Comparison of ENCODE assay signal across 15 cellular contexts in the genomic region with DNA sequence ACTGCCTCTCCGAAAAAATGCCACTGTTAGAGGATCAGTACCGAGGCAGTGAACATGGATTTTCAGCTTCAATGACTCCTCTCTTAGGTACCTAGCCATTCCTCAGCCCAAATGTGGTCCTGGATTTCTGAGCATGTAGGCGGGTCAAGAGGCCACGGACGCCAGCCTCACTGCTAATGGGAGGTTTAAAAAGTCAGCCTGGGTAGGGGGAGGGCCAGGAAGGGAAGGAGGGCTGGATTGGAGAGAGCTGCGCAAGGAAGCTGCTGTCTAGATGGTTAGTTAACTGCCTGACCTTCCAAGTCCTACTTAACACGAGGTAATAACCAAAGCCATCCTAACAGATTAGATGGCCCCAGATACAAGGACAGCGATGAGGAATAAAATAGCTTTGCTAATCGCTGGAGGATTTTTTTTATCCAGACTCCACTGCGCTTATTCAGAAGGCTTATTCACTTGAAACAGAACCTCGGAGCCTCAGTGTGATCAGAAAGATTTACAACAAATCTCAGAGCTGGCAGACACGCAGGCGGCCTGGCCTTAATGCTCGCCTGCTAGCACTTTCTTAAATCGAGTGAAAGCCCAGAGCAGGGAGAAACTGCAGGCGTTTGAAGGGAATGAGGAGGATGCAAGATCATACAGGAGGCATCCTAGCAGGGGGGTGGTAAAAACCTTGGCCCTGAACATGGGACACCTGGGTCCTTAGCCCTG. TPM values are rescaled to one million over a fixed set of nuclear protein-coding genes. Genes with fewer than 3 reads are reported as not detected.
DNase-seq lines count a peak whose midpoint lies in the region; ATAC-seq and TF ChIP-seq lines count a peak whose summit lies in the region.
"Had no signal": no experiment of that assay in that cellular context is flagged by ENCODE, and none has a peak within 500 bp of the region (broad histone marks: within the 10 kb centered on the region; RNA-seq: fewer than 3 reads in every experiment).

No MANE protein-coding gene starts in this region.

- peak overlapping the region; percentile 83 for H3K4me2 ChIP-seq in SK-N-SH

- peaks cover 7% of the 10 kb centered on the region for H3F3A ChIP-seq in SK-N-SH (replicated peaks; ENCODE audit: insufficient read depth)

- H3K27ac ChIP-seq in SK-N-SH (ENCODE audit: low read depth in 2 of 2, low read length in 1 of 2) (peak overlapping the region; percentile 63 to 78; a peak in 3 of 4 replicates), gastroesophageal sphincter (peak overlapping the region in 3 of 4 donors; percentile 49 to 57 (median 54))
- no peak overlapping the region for H3K27ac ChIP-seq in effector memory CD4-positive, alpha-beta T cell (ENCODE audit: insufficient read depth, low read length, poor library complexity, severe bottlenecking)
- H3K27ac ChIP-seq: BLaER1 treated with 17β-estradiol and CSF1 and Interleukin-3, amounts not matched to agents 10 nM and 100 nM; SJSA1 had no signal

- TF ChIP-seq RAD21 in SK-N-SH (IDR thresholded peaks at IDR 0.05; ENCODE audit: low read length) = no peak

- CTCF ChIA-PET in SK-N-SH (lab: Yijun Ruan, JAX) = interaction anchor here (0.9 to 5.1 kb wide), 7 partner anchors 9 to 585 kb away, joined by 3 to 32 read pairs (median 3); a partner anchor contains a TSS

- H3K9me3 ChIP-seq in SK-N-SH = no peaks in the 10 kb centered on the region
- no peaks in the 10 kb centered on the region for H3K9me3 ChIP-seq in gastroesophageal sphincter
- no peaks in the 10 kb centered on the region for H3K9me3 ChIP-seq in effector memory CD4-positive, alpha-beta T cell (ENCODE audit: control insufficient read depth, low read length)
- H3K9me3 ChIP-seq: adrenal gland; BLaER1 treated with 17β-estradiol and CSF1 and Interleukin-3, amounts not matched to agents 10 nM and 100 nM; SJSA1 had no signal

- TF ChIP-seq EP300 in SK-N-SH (IDR thresholded peaks at IDR 0.05; ENCODE audit: borderline replicate concordance in 1 of 2, low read depth in 1 of 2, low read length in 1 of 2) = no peak
- TF ChIP-seq EP300 in gastroesophageal sphincter (IDR thresholded peaks at IDR 0.05) = no peak

- DNase-seq in SK-N-SH (no peak), retinal pigment epithelial cell (ENCODE audit: low read depth) (peak; percentile 64), iPS-NIHi7 (ENCODE audit: extremely low spot score) (no peak)
- DNase-seq in effector memory CD4-positive, alpha-beta T cell = no peak
- DNase-seq: activated effector memory CD4-positive, alpha-beta T cell treated with Interleukin-2 at 50 U/mL for 16 hours; DMS153; midbrain had no signal

- no peaks in the 10 kb centered on the region for H3K27me3 ChIP-seq in SK-N-SH (ENCODE audit: insufficient read depth)
- H3K27me3 ChIP-seq in gastroesophageal sphincter = no peaks in the 10 kb centered on the region
- no peaks in the 10 kb centered on the region for H3K27me3 ChIP-seq in effector memory CD4-positive, alpha-beta T cell (replicated peaks; ENCODE audit: control insufficient read depth, insufficient read depth, low read length, poor library complexity, severe bottlenecking)
- H3K27me3 ChIP-seq: adrenal gland, SJSA1 had no signal

- no peak for TF ChIP-seq POLR2A in gastroesophageal sphincter (IDR thresholded peaks at IDR 0.05)
- no peak for TF ChIP-seq POLR2A in GM18505 (IDR thresholded peaks at IDR 0.05; ENCODE audit: borderline replicate concordance, extremely low read depth, insufficient read depth, insufficient read length)

- H3K4me3 ChIP-seq in SK-N-SH (ENCODE audit: low read depth in 2 of 2, low read length in 1 of 2) = no peak overlapping the region
- no peak overlapping the region for H3K4me3 ChIP-seq in gastroesophageal sphincter
- no peak overlapping the region for H3K4me3 ChIP-seq in retinal pigment epithelial cell (ENCODE audit: low read length)
- no peak overlapping the region for H3K4me3 ChIP-seq in effector memory CD4-positive, alpha-beta T cell (ENCODE audit: insufficient read depth, low read depth, low read length, poor library complexity, severe bottlenecking)
- H3K4me3 ChIP-seq: adrenal gland; BLaER1 treated with 17β-estradiol and CSF1 and Interleukin-3, amounts not matched to agents 10 nM and 100 nM; SJSA1 had no signal

- ATAC-seq in SK-N-SH treated with all-trans-retinoic acid at 6 μM for 48 hours (no peak), gastroesophageal sphincter (no peak), HG02852 (IDR thresholded peaks at IDR 0.05; ENCODE audit: unreplicated experiment) (no peak), GM18505 (IDR thresholded peaks at IDR 0.05; ENCODE audit: unreplicated experiment) (no peak)
- ATAC-seq: activated CD4-positive, CD25-positive, alpha-beta regulatory T cell treated with anti-CD3 and anti-CD28 coated beads, Interleukin-2, amount 50 U/mL, for 24 hours had no signal

- no peak overlapping the region for H3K9ac ChIP-seq in SK-N-SH
- H3K9ac ChIP-seq: BLaER1 treated with 17β-estradiol and CSF1 and Interleukin-3, amounts not matched to agents 10 nM and 100 nM had no signal

- H3K36me3 ChIP-seq in SK-N-SH (replicated peaks in 1 of 2; ENCODE audit: control insufficient read depth in 1 of 2, insufficient read depth in 2 of 2, low read length in 1 of 2) = peaks cover 18 to 56% of the 10 kb centered on the region in 2 experiments
- H3K36me3 ChIP-seq in gastroesophageal sphincter = peaks cover 0 to 81% of the 10 kb centered on the region in 2 donors
- peaks cover 86% of the 10 kb centered on the region for H3K36me3 ChIP-seq in effector memory CD4-positive, alpha-beta T cell (ENCODE audit: control insufficient read depth, insufficient read depth, low read length)

- no peak for TF ChIP-seq CTCF in SK-N-SH (IDR thresholded peaks at IDR 0.05)
- TF ChIP-seq CTCF in gastroesophageal sphincter (IDR thresholded peaks at IDR 0.05) = no peak
- no peak for TF ChIP-seq CTCF in retinal pigment epithelial cell (conservative IDR thresholded peaks at IDR 0.05; ENCODE audit: low read depth, low read length)

- H3K4me1 ChIP-seq in SK-N-SH (ENCODE audit: control insufficient read depth in 1 of 2, insufficient read depth in 2 of 2, low read depth in 1 of 2, low read length in 1 of 2) = peaks cover 13 to 65% of the 10 kb centered on the region in 2 experiments; a peak in 3 of 4 replicates
- H3K4me1 ChIP-seq in gastroesophageal sphincter = peaks cover 0 to 69% (median 7%) of the 10 kb centered on the region in 3 donors
- H3K4me1 ChIP-seq in effector memory CD4-positive, alpha-beta T cell (ENCODE audit: control insufficient read depth, insufficient read depth, low read length, poor library complexity, severe bottlenecking) = no peaks in the 10 kb centered on the region
- H3K4me1 ChIP-seq: SJSA1 had no signal

- POLR2A ChIA-PET in SK-N-SH (lab: Yijun Ruan, JAX) = interaction anchor here (2.9 kb wide), 1 partner anchor 35 kb away, joined by 14 read pairs; a partner anchor contains a TSS

- no peak overlapping the region for H2AFZ ChIP-seq in SK-N-SH (ENCODE audit: low read depth)

- H3K79me2 ChIP-seq in SK-N-SH (ENCODE audit: insufficient read depth) = no peaks in the 10 kb centered on the region

- H4K20me1 ChIP-seq in SK-N-SH (ENCODE audit: insufficient read depth) = peaks cover 39% of the 10 kb centered on the region

- WGBS in SK-N-SH (ENCODE audit: low lambda C conversion rate) = 90% methylated on average over 16 of the region's 16 CpGs
- WGBS in gastroesophageal sphincter (ENCODE audit: low coverage in 1 of 2), 2 donors = 68 to 81% methylated on average over 4 to 13 of the region's 16 CpGs

- no peaks in the 10 kb centered on the region for H3K9me2 ChIP-seq in SK-N-SH

TF ChIP-seq in SK-N-SH, 30 proteins besides CTCF, POLR2A, EP300 and RAD21 (continues in another document):
- TF ChIP-seq RCOR1 (IDR thresholded peaks at IDR 0.05; ENCODE audit: low read length) (no peak), RXRA (IDR thresholded peaks at IDR 0.05; ENCODE audit: borderline replicate concordance, low read depth) (no peak), TEAD4 (IDR thresholded peaks at IDR 0.05; ENCODE audit: borderline replicate concordance, insufficient read depth) (no peak), NRF1 (IDR thresholded peaks at IDR 0.05; ENCODE audit: low read depth, low read length) (no peak), FOXM1 (IDR thresholded peaks at IDR 0.05; ENCODE audit: low read depth) (no peak), MEF2A (IDR thresholded peaks at IDR 0.05; ENCODE audit: borderline replicate concordance, low read depth) (no peak), JUND (IDR thresholded peaks at IDR 0.05) (no peak)
- TF ChIP-seq, protein P1, sequence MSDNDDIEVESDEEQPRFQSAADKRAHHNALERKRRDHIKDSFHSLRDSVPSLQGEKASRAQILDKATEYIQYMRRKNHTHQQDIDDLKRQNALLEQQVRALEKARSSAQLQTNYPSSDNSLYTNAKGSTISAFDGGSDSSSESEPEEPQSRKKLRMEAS (IDR thresholded peaks at IDR 0.05; ENCODE audit: low read depth) = no peak

TF ChIP-seq in SK-N-SH treated with all-trans-retinoic acid at 6 μM for 48 hours, 23 proteins besides CTCF, POLR2A, EP300 and RAD21 (continues in another document):
- TF ChIP-seq ZNF70 (CRISPR knock-in tag; IDR thresholded peaks at IDR 0.05) (no peak), ZFP30 (CRISPR knock-in tag; IDR thresholded peaks at IDR 0.05) (no peak)
- TF ChIP-seq, protein P2, sequence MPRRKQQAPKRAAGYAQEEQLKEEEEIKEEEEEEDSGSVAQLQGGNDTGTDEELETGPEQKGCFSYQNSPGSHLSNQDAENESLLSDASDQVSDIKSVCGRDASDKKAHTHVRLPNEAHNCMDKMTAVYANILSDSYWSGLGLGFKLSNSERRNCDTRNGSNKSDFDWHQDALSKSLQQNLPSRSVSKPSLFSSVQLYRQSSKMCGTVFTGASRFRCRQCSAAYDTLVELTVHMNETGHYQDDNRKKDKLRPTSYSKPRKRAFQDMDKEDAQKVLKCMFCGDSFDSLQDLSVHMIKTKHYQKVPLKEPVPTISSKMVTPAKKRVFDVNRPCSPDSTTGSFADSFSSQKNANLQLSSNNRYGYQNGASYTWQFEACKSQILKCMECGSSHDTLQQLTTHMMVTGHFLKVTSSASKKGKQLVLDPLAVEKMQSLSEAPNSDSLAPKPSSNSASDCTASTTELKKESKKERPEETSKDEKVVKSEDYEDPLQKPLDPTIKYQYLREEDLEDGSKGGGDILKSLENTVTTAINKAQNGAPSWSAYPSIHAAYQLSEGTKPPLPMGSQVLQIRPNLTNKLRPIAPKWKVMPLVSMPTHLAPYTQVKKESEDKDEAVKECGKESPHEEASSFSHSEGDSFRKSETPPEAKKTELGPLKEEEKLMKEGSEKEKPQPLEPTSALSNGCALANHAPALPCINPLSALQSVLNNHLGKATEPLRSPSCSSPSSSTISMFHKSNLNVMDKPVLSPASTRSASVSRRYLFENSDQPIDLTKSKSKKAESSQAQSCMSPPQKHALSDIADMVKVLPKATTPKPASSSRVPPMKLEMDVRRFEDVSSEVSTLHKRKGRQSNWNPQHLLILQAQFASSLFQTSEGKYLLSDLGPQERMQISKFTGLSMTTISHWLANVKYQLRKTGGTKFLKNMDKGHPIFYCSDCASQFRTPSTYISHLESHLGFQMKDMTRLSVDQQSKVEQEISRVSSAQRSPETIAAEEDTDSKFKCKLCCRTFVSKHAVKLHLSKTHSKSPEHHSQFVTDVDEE (CRISPR knock-in tag; IDR thresholded peaks at IDR 0.05) = no peak

RNA-seq across cellular contexts. Expression of a gene that starts 34.3 kb away (rescaled TPM):
- polyA plus RNA-seq in SK-N-SH (2012; rRNA removed) = 8.4 and 14.7 TPM in 2 replicates
- polyA plus RNA-seq in SK-N-SH (2012; cell fraction: cytosol; rRNA removed) = 6.1 and 8.4 TPM in 2 replicates
- polyA plus RNA-seq in SK-N-SH (2012; cell fraction: nucleus; rRNA removed) = 42.8 and 50.1 TPM in 2 replicates
- 10 to 100 TPM; 32.4 to 81.6 (median 62.6) TPM for total RNA-seq in gastroesophageal sphincter
